22 cellular contexts compared by ENCODE assay signal in the genomic region with DNA sequence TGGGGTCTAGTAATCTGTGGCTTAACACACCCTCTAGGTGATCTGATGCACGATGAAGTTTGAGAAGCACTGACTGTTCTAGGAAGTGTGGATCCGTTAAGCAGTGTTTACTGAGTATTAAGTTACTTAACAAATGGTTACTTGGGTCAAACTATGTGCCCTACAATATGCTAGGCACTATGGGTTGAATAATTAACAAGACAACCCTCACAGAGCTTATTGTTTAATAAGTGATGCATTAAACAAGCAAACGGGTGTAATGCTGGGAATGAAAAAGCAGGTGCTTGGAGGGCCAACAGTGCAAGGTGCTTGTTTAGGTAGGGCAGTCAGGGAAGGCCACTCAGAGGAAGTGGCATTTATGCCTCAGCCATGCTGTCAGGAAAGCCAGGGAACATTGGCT.
A peak's percentile ranks its signal among the peaks of the same experiment; 100 is the strongest.
DNase-seq lines count a peak whose midpoint lies in the region; ATAC-seq, FAIRE-seq and TF ChIP-seq lines count a peak whose summit lies in the region.
"Had no signal": no experiment of that assay in that cellular context is flagged by ENCODE, and none has a peak within 500 bp of the region (broad histone marks: within the 10 kb centered on the region; RNA-seq: fewer than 3 reads in every experiment).

No MANE protein-coding gene starts in this region.

- H3K4me3 ChIP-seq in A549 (no peak overlapping the region), OCI-LY3 (ENCODE audit: low read length) (no peak overlapping the region)
- H3K4me3 ChIP-seq: GM12878, GM23248 had no signal

- CTCF ChIA-PET in A549 (lab: Yijun Ruan, JAX) = interaction anchor here (0.9 to 2.2 kb wide), 6 partner anchors 11 to 318 kb away, joined by 3 to 14 read pairs (median 4); no protein-coding TSS in a partner anchor

- H3K4me1 ChIP-seq in A549 (peaks cover 18% of the 10 kb centered on the region), OCI-LY3 (ENCODE audit: low read length) (peaks cover 57% of the 10 kb centered on the region)

- peak overlapping the region; percentile 92 for H2AFZ ChIP-seq in OCI-LY3 (ENCODE audit: low read depth, low read length)
- H2AFZ ChIP-seq: GM23248 had no signal

- no peaks in the 10 kb centered on the region for H3K4me1 Mint-ChIP-seq in activated T-helper 17 cell treated with anti-CD3 and anti-CD28 coated beads, Interleukin-2, amount 50 U/mL, for 72 hours
- H3K4me1 Mint-ChIP-seq: CD4-positive, CD25-positive, alpha-beta regulatory T cell had no signal

- ATAC-seq in A549 (peak in 1 of 2 experiments; percentile 34; a peak in 1 of 6 replicates), left colon (peak; percentile 79), GM18519 (IDR thresholded peaks at IDR 0.05; ENCODE audit: low FRiP score, unreplicated experiment) (no peak)
- no peak for ATAC-seq in activated T-helper 17 cell treated with anti-CD3 and anti-CD28 coated beads, Interleukin-2, amount 50 U/mL, for 72 hours (replicated peaks)
- ATAC-seq: GM12878, HCT116 had no signal

- no peak overlapping the region; the same call in 1 of the 2 replicates for H3K9ac ChIP-seq in OCI-LY3 (ENCODE audit: low read length)
- H3K9ac ChIP-seq: GM23248, KMS-11, SK-N-SH had no signal

- no peaks in the 10 kb centered on the region for H3K79me2 ChIP-seq in OCI-LY3 (ENCODE audit: low read length)

- intact Hi-C loops in left colon (cut with DNase I, micrococcal nuclease) = no loop called here

- H3K27ac ChIP-seq in A549 (peak overlapping the region; percentile 25 to 50; a peak in 2 of 6 replicates), OCI-LY3 (ENCODE audit: low read length) (peak overlapping the region; percentile 9; the same call in 1 of the 2 replicates)
- H3K27ac ChIP-seq: GM23248, KMS-11 had no signal

- no peaks in the 10 kb centered on the region for H3K9me3 Mint-ChIP-seq in activated T-helper 17 cell treated with anti-CD3 and anti-CD28 coated beads, Interleukin-2, amount 50 U/mL, for 72 hours

- TF ChIP-seq EP300 in A549 (IDR thresholded peaks at IDR 0.05) = no peak

- no peak for TF ChIP-seq RAD21 in A549 (conservative IDR thresholded peaks at IDR 0.05 in 1 of 2, IDR thresholded peaks at IDR 0.05 in 1 of 2)

- WGBS in A549 (ENCODE audit: missing lambda C conversion rate) = 3% methylated on average over 3 of the region's 3 CpGs

- no peaks in the 10 kb centered on the region for H3K36me3 Mint-ChIP-seq in activated T-helper 17 cell treated with anti-CD3 and anti-CD28 coated beads, Interleukin-2, amount 50 U/mL, for 72 hours (ENCODE audit: low read depth)
- H3K36me3 Mint-ChIP-seq: CD4-positive, CD25-positive, alpha-beta regulatory T cell had no signal

- no peak overlapping the region for H3K27ac Mint-ChIP-seq in activated T-helper 17 cell treated with anti-CD3 and anti-CD28 coated beads, Interleukin-2, amount 50 U/mL, for 72 hours
- H3K27ac Mint-ChIP-seq: CD4-positive, CD25-positive, alpha-beta regulatory T cell had no signal

- peaks cover 18% of the 10 kb centered on the region for H3K36me3 ChIP-seq in OCI-LY3 (replicated peaks; ENCODE audit: low read depth, low read length)

- POLR2A ChIA-PET in A549 (lab: Yijun Ruan, JAX) = no interaction called here

- peak; percentile 77 for FAIRE-seq in A549 (lab: Jason Lieb, UNC)
- FAIRE-seq: GM12878, RCC 7860 had no signal

- no peaks in the 10 kb centered on the region for H3K27me3 ChIP-seq in OCI-LY3 (ENCODE audit: low read depth, low read length)

- H3K4me3 Mint-ChIP-seq in activated T-helper 17 cell treated with anti-CD3 and anti-CD28 coated beads, Interleukin-2, amount 50 U/mL, for 72 hours = no peak overlapping the region
- H3K4me3 Mint-ChIP-seq: CD4-positive, CD25-positive, alpha-beta regulatory T cell had no signal

- TF ChIP-seq CTCF in A549 (IDR thresholded peaks at IDR 0.05) (no peak), OCI-LY3 (IDR thresholded peaks at IDR 0.05; ENCODE audit: low read depth, low read length) (no peak)

- no peak for TF ChIP-seq POLR2A in A549 (IDR thresholded peaks at IDR 0.05; ENCODE audit: low read length)

- H4K20me1 ChIP-seq in OCI-LY3 (ENCODE audit: insufficient read depth, low read length) = no peaks in the 10 kb centered on the region

- DNase-seq in A549 (ENCODE audit: low read depth in 1 of 2, low spot score in 1 of 2) = peak in 1 of 2 experiments; percentile 56
- peak; percentile 59 for DNase-seq in COLO668 (lab: John Stamatoyannopoulos, UW; ENCODE audit: unreplicated experiment)
- no peak for DNase-seq in left colon
- DNase-seq in HT-29 (ENCODE audit: low spot score) = no peak
- no peak for DNase-seq in activated naive CD4-positive, alpha-beta T cell treated with Interleukin-2 at 50 U/mL for 16 hours
- DNase-seq: CD4-positive, CD25-positive, alpha-beta regulatory T cell; DMS79 treated with DMSO at 0.1 percent for 48 hours; GM23248; NCI-H1436; NCI-H2081; NCI-H226; NCI-H69; Right ventricle myocardium superior; SK-N-SH; T-helper 1 cell had no signal

- H3K27me3 Mint-ChIP-seq in activated T-helper 17 cell treated with anti-CD3 and anti-CD28 coated beads, Interleukin-2, amount 50 U/mL, for 72 hours = peaks cover 5% of the 10 kb centered on the region
- H3K27me3 Mint-ChIP-seq: CD4-positive, CD25-positive, alpha-beta regulatory T cell had no signal

- H3K4me2 ChIP-seq in A549 (peak overlapping the region; percentile 45), OCI-LY3 (ENCODE audit: low read length) (peak overlapping the region; percentile 13)
- H3K4me2 ChIP-seq: KMS-11, SK-N-SH had no signal

- H3K9me3 ChIP-seq in A549 = no peaks in the 10 kb centered on the region
- H3K9me3 ChIP-seq in OCI-LY3 (ENCODE audit: insufficient read depth, low read length) = peaks cover 15% of the 10 kb centered on the region
- H3K9me3 ChIP-seq: SK-N-SH had no signal

TF ChIP-seq in A549, 52 proteins besides CTCF, POLR2A, EP300 and RAD21:
- TF ChIP-seq SREBF2 (IDR thresholded peaks at IDR 0.05) = no peak
- TF ChIP-seq CHD4 (IDR thresholded peaks at IDR 0.05; ENCODE audit: borderline replicate concordance) = peak; percentile 60; the same call in 1 of the 2 replicates
- peak; percentile 44 for TF ChIP-seq ZFP36 (IDR thresholded peaks at IDR 0.05; ENCODE audit: borderline replicate concordance, partially characterized antibody)
